Comparison of ENCODE assay signal across 15 cellular contexts in the genomic region with DNA sequence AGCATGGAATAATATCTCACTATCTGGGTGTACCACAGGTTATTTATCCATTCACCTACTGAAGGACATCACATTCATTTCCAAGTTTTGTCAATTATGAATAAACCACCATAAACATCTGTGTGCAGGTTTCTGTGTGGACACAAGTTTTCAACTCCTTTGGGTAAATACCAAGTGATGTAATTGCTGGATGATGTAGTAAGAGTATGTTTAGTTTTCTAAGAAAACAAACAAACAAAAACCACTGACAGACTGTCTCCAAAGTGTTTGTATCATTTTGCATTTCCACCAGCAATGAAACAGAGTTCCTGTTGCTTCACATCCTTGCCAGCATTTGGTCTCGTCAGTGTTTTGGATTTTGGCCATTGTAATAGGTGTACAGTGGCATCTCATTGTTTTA.
DNase-seq lines count a peak whose midpoint lies in the region; ATAC-seq and TF ChIP-seq lines count a peak whose summit lies in the region.
"Had no signal": no experiment of that assay in that cellular context is flagged by ENCODE, and none has a peak within 500 bp of the region (broad histone marks: within the 10 kb centered on the region; RNA-seq: fewer than 3 reads in every experiment).

No MANE protein-coding gene starts in this region.

- H3K36me3 ChIP-seq in right lobe of liver: no peaks in the 10 kb centered on the region

- no peak overlapping the region for H3K27ac ChIP-seq in right lobe of liver
- no peak overlapping the region for H3K27ac ChIP-seq in coronary artery

- DNase-seq in G401 (ENCODE audit: low spot score): peak; percentile 45
- DNase-seq in cerebellar cortex (ENCODE audit: low spot score): peak; percentile 30
- no peak for DNase-seq in right lobe of liver
- no peak for DNase-seq in activated CD4-positive, CD25-positive, alpha-beta regulatory T cell (lab: John Stamatoyannopoulos, UW)
- DNase-seq in coronary artery (ENCODE audit: low spot score): no peak
- DNase-seq in activated effector memory CD4-positive, alpha-beta T cell treated with anti-CD3 and anti-CD28 coated beads, Interleukin-2, amount 50 U/mL, for 16 hours: no peak
- DNase-seq: Calu3; CD4-positive, alpha-beta memory T cell; COR-L47; DMS79; EL; GF-D8; H9 had no signal

- in situ Hi-C loops in G401 (cut with HindIII; ENCODE audit: low sequenced_read_pairs): no loop called here

- ATAC-seq in right lobe of liver: peak; percentile 40 to 84 (median 58)
- ATAC-seq: GM23338, HCT116 had no signal

- H3K27me3 ChIP-seq in right lobe of liver: no peaks in the 10 kb centered on the region

- TF ChIP-seq POLR2A in right lobe of liver (IDR thresholded peaks at IDR 0.05): no peak

- H3K9me3 ChIP-seq in right lobe of liver: no peaks in the 10 kb centered on the region

- no peaks in the 10 kb centered on the region for H3K4me1 ChIP-seq in right lobe of liver

- H3K4me3 ChIP-seq in right lobe of liver: no peak overlapping the region
- H3K4me3 ChIP-seq in coronary artery: no peak overlapping the region
- H3K4me3 ChIP-seq: GM23338 had no signal

- WGBS in right lobe of liver (ENCODE audit: insufficient coverage, low coverage, low lambda C conversion rate, missing lambda C conversion rate): 21% methylated on average over 1 of the region's 1 CpG

- intact Hi-C loops in right lobe of liver (cut with DNase I): no loop called here

- TF ChIP-seq CTCF in right lobe of liver (IDR thresholded peaks at IDR 0.05) (no peak), coronary artery (IDR thresholded peaks at IDR 0.05) (no peak)

Comparison
In these comparisons a context has a peak if more than half of its experiments do, and no peak if none do; other contexts are left out.
1. DNase-seq: peak in G401 (single experiment) and cerebellar cortex (single experiment); none in right lobe of liver (0 of 3), activated CD4-positive, CD25-positive, alpha-beta regulatory T cell (0 of 4), coronary artery (single experiment) and activated effector memory CD4-positive, alpha-beta T cell treated with anti-CD3 and anti-CD28 coated beads, Interleukin-2, amount 50 U/mL, for 16 hours (single experiment).